8 cellular contexts compared by ENCODE assay signal in genomic region chr1:32291708-32292508, GRCh38. TPM values are rescaled to one million over a fixed set of nuclear protein-coding genes. Genes with fewer than 3 reads are reported as not detected.
DNase-seq lines count a peak whose midpoint lies in the region; ATAC-seq, FAIRE-seq and TF ChIP-seq lines count a peak whose summit lies in the region.

Gene HDAC1 (plus strand): TSS chr1:32292083. CDS start chr1:32292170, 87 bp downstream.

- H3K36me3 ChIP-seq in kidney (ENCODE audit: control insufficient read depth in 1 of 2, insufficient read depth in 2 of 2, low read length in 2 of 2): no peaks in the 10 kb centered on the region

- peak; percentile 98 for ATAC-seq in HG03432 (IDR thresholded peaks at IDR 0.05; ENCODE audit: unreplicated experiment)

- intact Hi-C loops in kidney (cut with DNase I): no loop called here

- peak within 1 kb of the TSS; percentile 70 to 92 for H3K9ac ChIP-seq in kidney (ENCODE audit: low read length in 2 of 2)

- no peaks in the 10 kb centered on the region for H3K9me3 ChIP-seq in kidney (ENCODE audit: control insufficient read depth in 1 of 2, low read length in 2 of 2)

- peaks cover 0 to 2% of the 10 kb centered on the region in 2 donors for H3K4me1 ChIP-seq in kidney (ENCODE audit: control insufficient read depth in 1 of 2, insufficient read depth in 1 of 2, low read depth in 1 of 2, low read length in 2 of 2)

- DNase-seq in Ammon's horn (ENCODE audit: low spot score) (peak; percentile 84), NCI-H510A (lab: John Stamatoyannopoulos, UW) (peak; percentile 85), cerebellum (ENCODE audit: low spot score) (peak; percentile 39), kidney (peak; percentile 99)
- DNase-seq in activated CD4-positive, alpha-beta T cell treated with anti-CD3 and anti-CD28 coated beads for 1 hour: peak; percentile 96
- DNase-seq in stimulated activated CD4-positive, alpha-beta T cell treated with anti-CD3 and anti-CD28 coated beads, Interleukin-15, amount 100 ng/mL, for 1 hour (ENCODE audit: low read depth in 1 of 2, low spot score in 1 of 2): peak; percentile 95 to 96

- FAIRE-seq in kidney (lab: Jason Lieb, UNC): no peak

- H3K4me3 ChIP-seq in kidney (ENCODE audit: low read length in 2 of 2): peak within 1 kb of the TSS; percentile 83 to 97

- peak; percentile 78 for TF ChIP-seq POLR2A in GM19193 (IDR thresholded peaks at IDR 0.05; ENCODE audit: extremely low read depth, insufficient read depth, insufficient read length)

- no peak for TF ChIP-seq CTCF in kidney (IDR thresholded peaks at IDR 0.05; ENCODE audit: borderline replicate concordance, extremely low read depth, insufficient read depth)

- H3K27ac ChIP-seq in kidney (ENCODE audit: low read depth in 2 of 2, low read length in 2 of 2): peak within 1 kb of the TSS; percentile 84 to 89

RNA-seq across cellular contexts. Expression of gene HDAC1, which starts in this region (rescaled TPM):
- total RNA-seq in cerebellum: 21.2 TPM
- total RNA-seq in kidney: 89.7 TPM
- 68.8 TPM for polyA plus RNA-seq in kidney (ENCODE audit: insufficient read depth, low read depth, low replicate concordance)

Comparison
In these comparisons a context has a peak if more than half of its experiments do, and no peak if none do; other contexts are left out.
1. Peak in every context shown above with its lines: DNase-seq, ATAC-seq, H3K4me3 ChIP-seq and H3K27ac ChIP-seq.
2. DNase-seq: peak in every context shown above with its lines; median percentile 99 in kidney; 96 in activated CD4-positive, alpha-beta T cell treated with anti-CD3 and anti-CD28 coated beads for 1 hour; 96 in stimulated activated CD4-positive, alpha-beta T cell treated with anti-CD3 and anti-CD28 coated beads, Interleukin-15, amount 100 ng/mL, for 1 hour; 85 in NCI-H510A; 84 in Ammon's horn; 39 in cerebellum.